In the genomic region with DNA sequence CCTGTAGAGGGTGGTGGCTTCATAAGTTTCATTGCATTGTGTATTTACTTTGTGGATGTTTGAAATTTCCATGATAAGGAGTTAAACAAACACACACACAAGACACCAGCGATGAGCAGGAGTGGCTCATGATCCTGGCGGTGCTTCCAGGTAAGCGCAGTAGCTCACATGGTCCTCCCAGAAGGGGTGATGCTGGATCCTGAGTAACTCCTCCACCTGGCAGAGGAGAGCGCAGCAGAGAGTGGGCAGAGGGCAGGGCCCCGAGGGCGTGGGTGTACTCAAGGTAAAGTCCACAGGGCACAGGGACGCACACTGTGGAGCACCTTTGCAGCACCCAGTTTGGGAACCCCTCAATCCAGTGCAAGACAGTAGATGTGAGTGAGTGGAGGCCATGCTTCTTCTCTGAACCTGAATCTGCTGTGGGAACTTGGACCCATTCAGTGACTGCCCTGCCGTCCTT, we compare ENCODE assay signal across 7 cellular contexts. TPM values are rescaled to one million over a fixed set of nuclear protein-coding genes. Genes with fewer than 3 reads are reported as not detected.
DNase-seq lines count a peak whose midpoint lies in the region; ATAC-seq and TF ChIP-seq lines count a peak whose summit lies in the region.

No MANE protein-coding gene starts in this region.

- H3K27ac ChIP-seq in thyroid gland: peak overlapping the region; percentile 80 to 84 (median 80)

- peaks cover 59% of the 10 kb centered on the region for H3K4me1 Mint-ChIP-seq in dendritic cell treated with granulocyte-macrophage colony-stimulating factor and Interleukin-4, amounts not matched to agents 40 ng/mL and 50 ng/mL, for 4 days (ENCODE audit: low read depth)
- H3K4me1 Mint-ChIP-seq in stimulated activated naive CD8-positive, alpha-beta T cell treated with anti-CD3 and anti-CD28 coated beads, Interleukin-15, amount 100 ng/mL, for 72 hours: peaks cover 36% of the 10 kb centered on the region

- peak overlapping the region; percentile 92 for H3K27ac Mint-ChIP-seq in dendritic cell treated with granulocyte-macrophage colony-stimulating factor and Interleukin-4, amounts not matched to agents 40 ng/mL and 50 ng/mL, for 4 days
- no peak overlapping the region for H3K27ac Mint-ChIP-seq in stimulated activated naive CD8-positive, alpha-beta T cell treated with anti-CD3 and anti-CD28 coated beads, Interleukin-15, amount 100 ng/mL, for 72 hours

- no peaks in the 10 kb centered on the region for H3K36me3 Mint-ChIP-seq in dendritic cell treated with granulocyte-macrophage colony-stimulating factor and Interleukin-4, amounts not matched to agents 40 ng/mL and 50 ng/mL, for 4 days (ENCODE audit: low read depth)

- H3K36me3 ChIP-seq in mucosa of descending colon (ENCODE audit: low read depth) (no peaks in the 10 kb centered on the region), thyroid gland (no peaks in the 10 kb centered on the region)

- no peaks in the 10 kb centered on the region for H3K9me3 Mint-ChIP-seq in dendritic cell treated with granulocyte-macrophage colony-stimulating factor and Interleukin-4, amounts not matched to agents 40 ng/mL and 50 ng/mL, for 4 days
- no peaks in the 10 kb centered on the region for H3K9me3 Mint-ChIP-seq in stimulated activated naive CD8-positive, alpha-beta T cell treated with anti-CD3 and anti-CD28 coated beads, Interleukin-15, amount 100 ng/mL, for 72 hours

- intact Hi-C loops in dendritic cell treated with granulocyte-macrophage colony-stimulating factor and Interleukin-4, amounts not matched to agents 40 ng/mL and 50 ng/mL, for 4 days (cut with micrococcal nuclease): loop anchor here (2.0 to 5.0 kb wide), 2 partner anchors 46 to 54 kb away; partner anchors contain the start of gene RFX2
- intact Hi-C loops in mucosa of descending colon (cut with DNase I, micrococcal nuclease) (no loop called here), thyroid gland (cut with DNase I) (no loop called here)

- 85 to 90% methylated on average over 8 of the region's 8 CpGs for WGBS in thyroid gland, 2 donors

- H3K27me3 ChIP-seq in thyroid gland: no peaks in the 10 kb centered on the region

- no peak overlapping the region for H3K4me3 Mint-ChIP-seq in dendritic cell treated with granulocyte-macrophage colony-stimulating factor and Interleukin-4, amounts not matched to agents 40 ng/mL and 50 ng/mL, for 4 days
- no peak overlapping the region for H3K4me3 Mint-ChIP-seq in stimulated activated naive CD8-positive, alpha-beta T cell treated with anti-CD3 and anti-CD28 coated beads, Interleukin-15, amount 100 ng/mL, for 72 hours

- ATAC-seq in mucosa of descending colon: peak; percentile 74
- ATAC-seq in stimulated activated naive CD8-positive, alpha-beta T cell treated with anti-CD3 and anti-CD28 coated beads, Interleukin-15, amount 100 ng/mL, for 72 hours: no peak
- no peak for ATAC-seq in GM18861 (IDR thresholded peaks at IDR 0.05; ENCODE audit: unreplicated experiment)

- no peak overlapping the region for H3K4me3 ChIP-seq in mucosa of descending colon
- H3K4me3 ChIP-seq in thyroid gland (replicated peaks in 1 of 3): no peak overlapping the region

- no peak for TF ChIP-seq POLR2A in thyroid gland (IDR thresholded peaks at IDR 0.05)

- H3K9me3 ChIP-seq in mucosa of descending colon: no peaks in the 10 kb centered on the region
- H3K9me3 ChIP-seq in thyroid gland: no peaks in the 10 kb centered on the region

- peaks cover 32% of the 10 kb centered on the region for H3K4me1 ChIP-seq in mucosa of descending colon (ENCODE audit: low read depth)
- peaks cover 14 to 38% of the 10 kb centered on the region in 2 donors for H3K4me1 ChIP-seq in thyroid gland

- peak; percentile 27 for DNase-seq in NCI-H510A (lab: John Stamatoyannopoulos, UW)
- DNase-seq in mucosa of descending colon: peak; percentile 68 to 78 (median 74)
- no peak for DNase-seq in thyroid gland
- DNase-seq in stimulated activated naive CD8-positive, alpha-beta T cell treated with anti-CD3 and anti-CD28 coated beads, Interleukin-15, amount 100 ng/mL, for 72 hours: no peak
- DNase-seq in islet precursor cell: no peak

- no peaks in the 10 kb centered on the region for H3K27me3 Mint-ChIP-seq in dendritic cell treated with granulocyte-macrophage colony-stimulating factor and Interleukin-4, amounts not matched to agents 40 ng/mL and 50 ng/mL, for 4 days
- no peaks in the 10 kb centered on the region for H3K27me3 Mint-ChIP-seq in stimulated activated naive CD8-positive, alpha-beta T cell treated with anti-CD3 and anti-CD28 coated beads, Interleukin-15, amount 100 ng/mL, for 72 hours

- TF ChIP-seq CTCF in mucosa of descending colon (IDR thresholded peaks at IDR 0.05) (no peak), thyroid gland (IDR thresholded peaks at IDR 0.05) (no peak)

RNA-seq across cellular contexts. Expression of gene RFX2, which starts 54.0 kb away (rescaled TPM):
- total RNA-seq in mucosa of descending colon (10 to 100 TPM in 1 of 3 donors, 1 to 10 TPM in 2; 5.6 to 14.6 (median 7.2) TPM), thyroid gland (10 to 100 TPM in 1 of 4 donors, 1 to 10 TPM in 3; 4.1 to 10.6 (median 7.7) TPM)

Comparison
In these comparisons a context has a peak if more than half of its experiments do, and no peak if none do; other contexts are left out.
1. DNase-seq: peak in NCI-H510A (single experiment) and mucosa of descending colon (3 of 3); none in thyroid gland (0 of 2), stimulated activated naive CD8-positive, alpha-beta T cell treated with anti-CD3 and anti-CD28 coated beads, Interleukin-15, amount 100 ng/mL, for 72 hours (0 of 2) and islet precursor cell (single experiment).